ENCODE assay signal across 8 cellular contexts in genomic region chr20:63738687-63739128, GRCh38. TPM values are rescaled to one million over a fixed set of nuclear protein-coding genes. Genes with fewer than 3 reads are reported as not detected.
DNase-seq lines count a peak whose midpoint lies in the region; ATAC-seq, FAIRE-seq and TF ChIP-seq lines count a peak whose summit lies in the region.

No MANE protein-coding gene starts in this region.

- TF ChIP-seq POLR2A in GM12892 (IDR thresholded peaks at IDR 0.05; ENCODE audit: low read depth, low read length), result no peak

- DNase-seq in GM13976 (ENCODE audit: low spot score), result peak; percentile 33
- peak; percentile 68 for DNase-seq in SW480 (ENCODE audit: low spot score)
- peak in 2 of 3 donors; percentile 29 to 32 for DNase-seq in effector memory CD4-positive, alpha-beta T cell
- DNase-seq in GM12892 (ENCODE audit: insufficient read length), result no peak
- no peak for DNase-seq in HAP-1 (ENCODE audit: low spot score in 2 of 2)
- DNase-seq in dedifferentiated amniotic fluid mesenchymal stem cell (ENCODE audit: extremely low spot score), result no peak

- no peak for ATAC-seq in HG02798 (IDR thresholded peaks at IDR 0.05; ENCODE audit: poor library complexity, unreplicated experiment)

- H3K9me3 ChIP-seq in effector memory CD4-positive, alpha-beta T cell (ENCODE audit: control insufficient read depth, low read length), result no peaks in the 10 kb centered on the region
- H3K9me3 ChIP-seq in mucosa of rectum (ENCODE audit: control insufficient read depth in 2 of 2, low read length in 2 of 2) (no peaks in the 10 kb centered on the region), HAP-1 (no peaks in the 10 kb centered on the region)

- H3K27ac ChIP-seq in effector memory CD4-positive, alpha-beta T cell (ENCODE audit: insufficient read depth, low read length, poor library complexity, severe bottlenecking), result peak overlapping the region; percentile 45
- H3K27ac ChIP-seq in mucosa of rectum (ENCODE audit: low read depth in 2 of 2, low read length in 2 of 2), result peak overlapping the region; percentile 64 to 80

- H3K4me1 ChIP-seq in effector memory CD4-positive, alpha-beta T cell (ENCODE audit: control insufficient read depth, insufficient read depth, low read length, poor library complexity, severe bottlenecking), result peaks cover 27% of the 10 kb centered on the region
- H3K4me1 ChIP-seq in mucosa of rectum (ENCODE audit: control insufficient read depth in 2 of 2, insufficient read depth in 2 of 2, low read length in 2 of 2), result peaks cover 37 to 39% of the 10 kb centered on the region in 2 donors
- H3K4me1 ChIP-seq in HAP-1, result peaks cover 9% of the 10 kb centered on the region

- peak overlapping the region in 1 of 2 donors; percentile 64 for H3K9ac ChIP-seq in mucosa of rectum (ENCODE audit: low read depth in 1 of 2, low read length in 2 of 2)

- in situ Hi-C loops in GM13976 (cut with MboI; ENCODE audit: low sequenced_read_pairs, unreplicated experiment) (no loop called here), HAP-1 (cut with MboI; ENCODE audit: low sequenced_read_pairs) (no loop called here)

- TF ChIP-seq CTCF in GM13976 (IDR thresholded peaks at IDR 0.05; ENCODE audit: borderline replicate concordance, control extremely low read depth, extremely low read depth, insufficient read depth, missing control alignments), result no peak

- FAIRE-seq in GM12892 (lab: Jason Lieb, UNC), result no peak

- H3K4me3 ChIP-seq in effector memory CD4-positive, alpha-beta T cell (ENCODE audit: insufficient read depth, low read depth, low read length, poor library complexity, severe bottlenecking), result peak overlapping the region; percentile 70
- H3K4me3 ChIP-seq in mucosa of rectum (ENCODE audit: low read length in 2 of 2), result peak overlapping the region; percentile 56 to 67
- H3K4me3 ChIP-seq in HAP-1, result no peak overlapping the region

- H3K27me3 ChIP-seq in effector memory CD4-positive, alpha-beta T cell (replicated peaks; ENCODE audit: control insufficient read depth, insufficient read depth, low read length, poor library complexity, severe bottlenecking), result no peaks in the 10 kb centered on the region
- H3K27me3 ChIP-seq in mucosa of rectum (ENCODE audit: control insufficient read depth in 2 of 2, insufficient read depth in 2 of 2, low read length in 2 of 2) (no peaks in the 10 kb centered on the region), HAP-1 (ENCODE audit: low read depth) (no peaks in the 10 kb centered on the region)

- H3K36me3 ChIP-seq in effector memory CD4-positive, alpha-beta T cell (ENCODE audit: control insufficient read depth, insufficient read depth, low read length), result peaks cover 46% of the 10 kb centered on the region
- H3K36me3 ChIP-seq in mucosa of rectum (ENCODE audit: control insufficient read depth in 2 of 2, insufficient read depth in 2 of 2, low read length in 2 of 2), result peaks cover 8 to 17% of the 10 kb centered on the region in 2 donors
- peaks cover 29% of the 10 kb centered on the region for H3K36me3 ChIP-seq in HAP-1 (replicated peaks)

RNA-seq across cellular contexts. Expression of gene SLC2A4RG, which starts 0.9 kb away (rescaled TPM):
- polyA plus RNA-seq in GM12892 (2012; ENCODE audit: missing spikeins), result 8.6 TPM

RNA-seq across cellular contexts. Expression of gene LIME1, which starts 2.2 kb away (rescaled TPM):
- 0.47 TPM for polyA plus RNA-seq in GM12892 (2012; ENCODE audit: missing spikeins)

RNA-seq across cellular contexts. Expression of gene ZGPAT, which starts 30.9 kb away (rescaled TPM):
- polyA plus RNA-seq in GM12892 (2012; ENCODE audit: missing spikeins), result 8.6 TPM

RNA-seq across cellular contexts. Expression of gene ARFRP1, which starts 30.9 kb away (rescaled TPM):
- polyA plus RNA-seq in GM12892 (2012; ENCODE audit: missing spikeins), result 14.8 TPM

RNA-seq across cellular contexts. Expression of gene TNFRSF6B, which starts 42.3 kb away (rescaled TPM):
- polyA plus RNA-seq in GM12892 (2012; ENCODE audit: missing spikeins), result not detected

Comparison
In these comparisons a context has a peak if more than half of its experiments do, and no peak if none do; other contexts are left out.
1. DNase-seq: peak in GM13976 (single experiment), SW480 (single experiment) and effector memory CD4-positive, alpha-beta T cell (2 of 3); none in GM12892 (single experiment), HAP-1 (0 of 2) and dedifferentiated amniotic fluid mesenchymal stem cell (single experiment).